ENCODE assay signal across 8 cellular contexts in the genomic region with DNA sequence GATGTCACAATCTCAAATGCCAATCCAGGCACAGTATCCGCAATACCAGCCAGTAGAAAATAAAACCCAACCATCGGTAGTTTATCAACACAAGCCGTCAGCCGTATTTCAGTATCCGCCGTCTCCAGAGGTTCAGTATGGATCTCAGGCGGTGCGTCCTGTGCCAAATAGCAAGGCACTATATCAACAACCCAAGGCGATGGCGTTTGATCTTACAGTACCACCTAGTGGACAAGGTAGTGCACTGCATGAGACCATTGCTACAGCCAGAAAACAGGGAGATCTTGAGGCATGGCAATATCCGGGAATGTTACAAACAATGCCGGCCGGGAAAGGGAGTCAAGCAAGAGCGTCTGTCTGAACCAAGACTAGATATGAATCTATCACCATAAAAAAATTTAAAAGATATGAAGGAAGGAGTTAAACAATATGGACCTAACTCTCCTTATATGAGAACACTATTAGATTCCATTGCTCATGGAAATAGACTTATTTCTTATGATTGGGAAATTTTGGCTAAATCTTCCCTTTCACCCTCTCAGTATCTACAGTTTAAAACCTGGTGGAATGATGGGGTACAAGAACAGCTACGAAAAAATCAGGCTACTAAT. TPM values are rescaled to one million over a fixed set of nuclear protein-coding genes. Genes with fewer than 3 reads are reported as not detected.
DNase-seq lines count a peak whose midpoint lies in the region; TF ChIP-seq lines count a peak whose summit lies in the region.
"Not testable (repeated sequence)": the region's sequence is repeated elsewhere in the genome, so short reads cannot be mapped to it uniquely, and the experiment has no call there.

No MANE protein-coding gene starts in this region.

- CTCF ChIA-PET in activated naive CD4-positive, alpha-beta T cell treated with anti-CD3 and anti-CD28 coated beads for 36 hours (lab: Charles Lee), result not testable (repeated sequence)

- intact Hi-C loops in activated naive CD4-positive, alpha-beta T cell treated with anti-CD3 and anti-CD28 coated beads for 36 hours (cut with micrococcal nuclease), result loop anchor here (1.0 kb wide), 1 partner anchor 162 kb away; no protein-coding TSS in a partner anchor

- H3K27ac Mint-ChIP-seq in activated naive CD4-positive, alpha-beta T cell treated with anti-CD3 and anti-CD28 coated beads for 36 hours; mesothelial cell of epicardium: not testable (repeated sequence)

- not testable (repeated sequence) for H3K4me3 ChIP-seq in GM12865 (ENCODE audit: low read depth, low read length)
- peak overlapping the region; percentile 12 for H3K4me3 ChIP-seq in fibroblast of pulmonary artery (replicated peaks; ENCODE audit: low read depth, low read length)

- DNase-seq in ACHN (peak; percentile 56), GM12865 (ENCODE audit: low read depth) (peak; percentile 46), NCI-H1417 (lab: John Stamatoyannopoulos, UW) (peak in 2 of 3 experiments; percentile 18 to 51), T-helper 9 cell (peak; percentile 1), fibroblast of pulmonary artery (ENCODE audit: low read depth) (peak; percentile 88), mesothelial cell of epicardium (ENCODE audit: low spot score in 2 of 2, unreplicated experiment in 2 of 2) (peak in 1 of 2 experiments; percentile 45)
- DNase-seq in activated naive CD4-positive, alpha-beta T cell treated with anti-CD3 and anti-CD28 coated beads for 36 hours, result peak; percentile 42
- DNase-seq in stimulated activated CD4-positive, alpha-beta T cell treated with anti-CD3 and anti-CD28 coated beads, Interleukin-1b, Interleukin-23, amount 100 ng/mL, for 4 hours (ENCODE audit: low read depth in 2 of 2), result peak; percentile 2 to 13

- in situ Hi-C loops in ACHN (cut with HindIII; ENCODE audit: low pct_ligation_motif_present, low pct_unique_long_range_greater_than_20kb, low sequenced_read_pairs), result not testable (repeated sequence)

- H3K36me3 Mint-ChIP-seq in activated naive CD4-positive, alpha-beta T cell treated with anti-CD3 and anti-CD28 coated beads for 36 hours (ENCODE audit: low read depth); mesothelial cell of epicardium: not testable (repeated sequence)

- TF ChIP-seq CTCF in GM12865 (IDR thresholded peaks at IDR 0.05; ENCODE audit: insufficient read depth, low read depth, low read length, missing control alignments) (peak; percentile 59), fibroblast of pulmonary artery (IDR thresholded peaks at IDR 0.05; ENCODE audit: low read length, missing control alignments) (peak; percentile 67), mesothelial cell of epicardium (IDR thresholded peaks at IDR 0.05; ENCODE audit: unreplicated experiment) (peak; percentile 87)

- H3K9me3 Mint-ChIP-seq in activated naive CD4-positive, alpha-beta T cell treated with anti-CD3 and anti-CD28 coated beads for 36 hours, result not testable (repeated sequence)
- H3K9me3 Mint-ChIP-seq in mesothelial cell of epicardium, result peaks cover 18% of the 10 kb centered on the region

- H3K4me1 Mint-ChIP-seq in activated naive CD4-positive, alpha-beta T cell treated with anti-CD3 and anti-CD28 coated beads for 36 hours (ENCODE audit: low read depth), result not testable (repeated sequence)
- H3K4me1 Mint-ChIP-seq in mesothelial cell of epicardium, result peaks cover 25% of the 10 kb centered on the region

- H3K27me3 Mint-ChIP-seq in activated naive CD4-positive, alpha-beta T cell treated with anti-CD3 and anti-CD28 coated beads for 36 hours (ENCODE audit: low read depth), result not testable (repeated sequence)
- peaks cover 46% of the 10 kb centered on the region for H3K27me3 Mint-ChIP-seq in mesothelial cell of epicardium (ENCODE audit: low read depth)

- H3K4me3 Mint-ChIP-seq in activated naive CD4-positive, alpha-beta T cell treated with anti-CD3 and anti-CD28 coated beads for 36 hours; mesothelial cell of epicardium: not testable (repeated sequence)

RNA-seq across cellular contexts. Expression of gene FAM90A26, which starts 46.6 kb away (rescaled TPM):
- total RNA-seq in activated naive CD4-positive, alpha-beta T cell treated with anti-CD3 and anti-CD28 coated beads for 36 hours, result not detected
- total RNA-seq in mesothelial cell of epicardium, result not detected in 3 replicates
